Comparison of ENCODE assay signal across 8 cellular contexts in genomic region chr6:136175873-136176272, GRCh38.
"Had no signal": no experiment of that assay in that cellular context is flagged by ENCODE, and none has a peak within 500 bp of the region (broad histone marks: within the 10 kb centered on the region; RNA-seq: fewer than 3 reads in every experiment).

No MANE protein-coding gene starts in this region.

- H3K4me3 ChIP-seq: GM23248, HAP-1 had no signal

- H3K4me1 ChIP-seq: HAP-1 had no signal

- H3K36me3 ChIP-seq: HAP-1 had no signal

- H3K27ac ChIP-seq: GM23248, HL-60 had no signal

- H3K9ac ChIP-seq: GM23248 had no signal

- H3K9me3 ChIP-seq: HAP-1 had no signal

- ATAC-seq: HCT116 had no signal

- H2AFZ ChIP-seq: GM23248 had no signal

- DNase-seq: GM23248, GOT3, H7, HFFc6, KG1 had no signal
